In the genomic region with DNA sequence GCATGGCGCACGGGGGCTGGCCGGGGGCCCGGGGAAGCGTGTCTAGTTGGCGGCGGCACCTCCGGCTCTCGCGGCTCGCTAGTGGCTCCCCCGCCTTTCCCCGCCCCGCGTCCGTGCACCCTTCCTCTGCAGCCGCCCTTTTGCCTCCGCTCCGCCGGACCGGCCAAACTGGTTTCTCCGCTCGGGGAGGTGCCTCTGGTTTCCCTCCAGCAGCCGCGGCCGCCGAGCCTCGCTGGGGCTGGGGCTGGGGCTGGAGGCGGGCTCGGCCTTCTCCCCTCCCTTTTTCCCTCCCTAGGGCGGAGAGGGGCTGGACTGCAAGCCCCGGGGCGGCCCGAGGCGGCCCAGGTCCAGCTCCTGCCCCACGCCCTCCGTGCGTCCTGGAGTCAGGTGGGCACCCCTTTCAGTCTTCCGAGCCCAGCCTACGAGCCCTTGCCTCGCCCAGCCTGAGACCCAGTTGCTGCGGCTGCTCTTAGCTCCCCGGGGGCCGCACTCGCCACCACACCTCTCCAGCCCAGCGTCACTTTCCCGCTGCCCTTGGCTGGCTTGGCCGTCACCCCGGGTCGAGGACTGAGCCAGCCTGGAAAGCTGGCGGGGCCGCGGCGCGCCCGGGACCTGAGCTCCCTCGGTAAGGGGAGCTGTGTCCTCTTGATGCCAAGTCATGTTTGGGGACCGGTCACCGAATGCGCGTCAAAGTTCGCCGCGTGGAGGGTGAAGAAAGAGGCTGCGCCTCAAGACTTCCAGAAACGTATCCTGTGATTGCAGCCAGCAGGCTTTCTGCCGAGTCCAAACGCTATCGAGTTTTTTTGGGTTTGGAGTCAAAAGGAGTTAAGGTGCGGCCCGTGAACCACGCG, we compare ENCODE assay signal across 7 cellular contexts. TPM values are rescaled to one million over a fixed set of nuclear protein-coding genes. Genes with fewer than 3 reads are reported as not detected.
DNase-seq lines count a peak whose midpoint lies in the region; ATAC-seq and TF ChIP-seq lines count a peak whose summit lies in the region.

ATP8B1 (minus strand) TSS at position 197 of the 851 bp plus-strand sequence. CDS start 71,508 bp downstream, outside the sequence.

- H3K9me3 ChIP-seq in mesodermal cell (ENCODE audit: control insufficient read depth, low read length) (no peaks in the 10 kb centered on the region), upper lobe of right lung (no peaks in the 10 kb centered on the region)

- TF ChIP-seq CTCF in GM13977 (IDR thresholded peaks at IDR 0.05; ENCODE audit: extremely low read depth, insufficient read depth, missing control alignments) (no peak), epithelial cell of esophagus (IDR thresholded peaks at IDR 0.05; ENCODE audit: insufficient read depth, low read depth, low read length, missing control alignments) (no peak), upper lobe of right lung (IDR thresholded peaks at IDR 0.05) (no peak)

- no peaks in the 10 kb centered on the region for H3K27me3 ChIP-seq in upper lobe of right lung

- H3K4me1 ChIP-seq in mesodermal cell (ENCODE audit: control insufficient read depth, insufficient read depth, low read length, poor library complexity, severe bottlenecking) (peaks cover 23% of the 10 kb centered on the region), upper lobe of right lung (peaks cover 11% of the 10 kb centered on the region)

- no peaks in the 10 kb centered on the region for H3K36me3 ChIP-seq in mesodermal cell (ENCODE audit: control insufficient read depth, insufficient read depth, low read length)
- H3K36me3 ChIP-seq in upper lobe of right lung = no peaks in the 10 kb centered on the region

- in situ Hi-C loops in GM13977 (cut with MboI; ENCODE audit: low pct_unique_long_range_greater_than_20kb, low sequenced_read_pairs, unreplicated experiment) = no loop called here

- 2 to 5% methylated on average over 47 to 65 of the region's 73 CpGs for WGBS in mesodermal cell (ENCODE audit: insufficient coverage in 2 of 2), 2 experiments

- peak; percentile 51 for ATAC-seq in HG03066 (IDR thresholded peaks at IDR 0.05; ENCODE audit: low read depth, unreplicated experiment)
- ATAC-seq in upper lobe of right lung = peak; percentile 95
- ATAC-seq in HG03039 (IDR thresholded peaks at IDR 0.05; ENCODE audit: unreplicated experiment) = no peak

- intact Hi-C loops in upper lobe of right lung (cut with DNase I) = no loop called here

- H3K4me3 ChIP-seq in epithelial cell of esophagus (ENCODE audit: low read length) = peak within 1 kb of the TSS; percentile 88
- peak within 1 kb of the TSS; percentile 42 for H3K4me3 ChIP-seq in mesodermal cell (ENCODE audit: extremely low read depth, insufficient read depth, low read length, poor library complexity, severe bottlenecking)
- peak within 1 kb of the TSS; percentile 76 for H3K4me3 ChIP-seq in upper lobe of right lung

- DNase-seq in GM13977 (ENCODE audit: low spot score) (peak; percentile 54), RPMI7951 (ENCODE audit: low read depth) (peak; percentile 59), epithelial cell of esophagus (ENCODE audit: low read depth) (peak; percentile 96), upper lobe of right lung (peak; percentile 98)

- no peak within 1 kb of the TSS for H3K27ac ChIP-seq in mesodermal cell (ENCODE audit: low read depth, low read length, severe bottlenecking)
- peak within 1 kb of the TSS; percentile 90 for H3K27ac ChIP-seq in upper lobe of right lung

RNA-seq across cellular contexts. Expression of gene ATP8B1, which starts in this region (rescaled TPM):
- 12.5 TPM in 2 replicates for total RNA-seq in RPMI7951 (2014; rRNA removed; shearing (Covaris generic))
- polyA plus RNA-seq in mesodermal cell (2013, experiment 1 of 2) = 3.6 TPM
- polyA plus RNA-seq in mesodermal cell (2013, experiment 2 of 2) = 2.7 TPM
- 30.7 TPM for total RNA-seq in upper lobe of right lung
